ENCODE assay signal across 26 cellular contexts in genomic region chr1:16198444-16199156, GRCh38. TPM values are rescaled to one million over a fixed set of nuclear protein-coding genes. Genes with fewer than 3 reads are reported as not detected.
DNase-seq lines count a peak whose midpoint lies in the region; ATAC-seq and TF ChIP-seq lines count a peak whose summit lies in the region.
"Had no signal": no experiment of that assay in that cellular context is flagged by ENCODE, and none has a peak within 500 bp of the region (broad histone marks: within the 10 kb centered on the region; RNA-seq: fewer than 3 reads in every experiment).

No MANE protein-coding gene starts in this region.

- H3K79me1 ChIP-seq in neuronal stem cell (ENCODE audit: low read depth, low read length) = no peaks in the 10 kb centered on the region

- POLR2A ChIA-PET in CD4-positive, alpha-beta memory T cell (lab: Charles Lee; ENCODE audit: partially characterized antibody) = interaction anchor here (0.8 kb wide), 1 partner anchor 28 kb away, joined by 4 read pairs; no protein-coding TSS in a partner anchor
- POLR2A ChIA-PET in RWPE1 (lab: Yijun Ruan, JAX; ENCODE audit: low non-redundant PET) = no interaction called here

- no peak overlapping the region for H3K27ac ChIP-seq in CD4-positive, alpha-beta memory T cell (ENCODE audit: low read depth, low read length)
- H3K27ac ChIP-seq in RWPE1 (peak overlapping the region; percentile 44), neuronal stem cell (replicated peaks; ENCODE audit: low read length) (no peak overlapping the region)
- H3K27ac ChIP-seq: adrenal gland, C4-2B, heart left ventricle, lower lobe of right lung had no signal

- H2BK15ac ChIP-seq in neuronal stem cell (ENCODE audit: low read length) = no peak overlapping the region

- peak overlapping the region in 4 of 7 donors; percentile 5 to 88 (median 70) for H3K27ac Mint-ChIP-seq in CD4-positive, alpha-beta memory T cell
- H3K27ac Mint-ChIP-seq in activated naive CD8-positive, alpha-beta T cell treated with anti-CD3 and anti-CD28 coated beads, Interleukin-2, amount 50 U/mL, for 24 hours = peak overlapping the region; percentile 1

- H2BK5ac ChIP-seq in neuronal stem cell (ENCODE audit: low read length) = no peak overlapping the region

- peaks cover 17 to 31% of the 10 kb centered on the region in 2 donors for H3K36me3 Mint-ChIP-seq in CD4-positive, alpha-beta memory T cell
- no peaks in the 10 kb centered on the region for H3K36me3 Mint-ChIP-seq in activated naive CD8-positive, alpha-beta T cell treated with anti-CD3 and anti-CD28 coated beads, Interleukin-2, amount 50 U/mL, for 24 hours (ENCODE audit: low read depth)

- no peaks in the 10 kb centered on the region for H3K9me3 ChIP-seq in CD4-positive, alpha-beta memory T cell (ENCODE audit: control insufficient read depth in 1 of 2, low read length in 2 of 2)
- no peaks in the 10 kb centered on the region for H3K9me3 ChIP-seq in neuronal stem cell (replicated peaks in 1 of 2; ENCODE audit: control insufficient read depth in 2 of 2, insufficient read depth in 1 of 2, low read depth in 1 of 2, low read length in 2 of 2)
- H3K9me3 ChIP-seq: adrenal gland, heart left ventricle, lower lobe of right lung had no signal

- H3K4me2 ChIP-seq in neuronal stem cell (ENCODE audit: insufficient read depth, low read length, poor library complexity, severe bottlenecking) = no peak overlapping the region

- peaks cover 9% of the 10 kb centered on the region for H3K36me3 ChIP-seq in CD4-positive, alpha-beta memory T cell (ENCODE audit: insufficient read depth, low read length)
- peaks cover 0 to 2% of the 10 kb centered on the region in 2 donors for H3K36me3 ChIP-seq in neuronal stem cell (replicated peaks in 1 of 2; ENCODE audit: control insufficient read depth in 2 of 2, insufficient read depth in 2 of 2, low read length in 2 of 2)
- H3K36me3 ChIP-seq: adrenal gland had no signal

- no peak overlapping the region for H3K23ac ChIP-seq in neuronal stem cell (ENCODE audit: low read depth, low read length, poor library complexity)

- no peak overlapping the region for H2AK5ac ChIP-seq in neuronal stem cell (ENCODE audit: low read depth, low read length)

- intact Hi-C loops in CD4-positive, alpha-beta memory T cell (cut with micrococcal nuclease) = no loop called here

- no peak overlapping the region for H3K9ac ChIP-seq in neuronal stem cell (ENCODE audit: low read depth, low read length, poor library complexity)

- peaks cover 0 to 16% (median 5%) of the 10 kb centered on the region in 4 donors for H3K4me1 Mint-ChIP-seq in CD4-positive, alpha-beta memory T cell
- peaks cover 6% of the 10 kb centered on the region for H3K4me1 Mint-ChIP-seq in activated naive CD8-positive, alpha-beta T cell treated with anti-CD3 and anti-CD28 coated beads, Interleukin-2, amount 50 U/mL, for 24 hours

- no peak for DNase-seq in CD4-positive, alpha-beta memory T cell
- DNase-seq in RWPE1 (ENCODE audit: low spot score) (no peak), neuronal stem cell (ENCODE audit: low spot score) (no peak), 8988T (no peak), Kasumi-1 (lab: John Stamatoyannopoulos, UW) (no peak), NCI-H524 treated with DMSO at 0.1 percent for 48 hours (lab: John Stamatoyannopoulos, UW) (no peak)
- DNase-seq in activated naive CD8-positive, alpha-beta T cell treated with anti-CD3 and anti-CD28 coated beads, Interleukin-2, amount 50 U/mL, for 24 hours = no peak
- DNase-seq: activated effector memory CD4-positive, alpha-beta T cell treated with Interleukin-2 at 50 U/mL for 16 hours; adrenal gland; central memory CD4-positive, alpha-beta T cell; Karpas-422; lower lobe of right lung; NCI-H1417; NCI-H2029 treated with DMSO at 0.1 percent for 48 hours; NCI-H526; OCI-M1; stimulated activated CD4-positive, alpha-beta T cell treated with anti-CD3 and anti-CD28 coated beads, Interleukin-4, amount 100 ng/mL, for 24 hours; substantia nigra; T-helper 2 cell; trophoblast cell had no signal

- no peak overlapping the region for H3K4me3 ChIP-seq in CD4-positive, alpha-beta memory T cell (ENCODE audit: low read length in 2 of 2)
- peak overlapping the region in 1 of 2 donors; percentile 59 for H3K4me3 ChIP-seq in neuronal stem cell (ENCODE audit: low read length in 2 of 2)
- H3K4me3 ChIP-seq: adrenal gland, heart left ventricle, lower lobe of right lung, SK-N-MC had no signal

- no peak overlapping the region for H4K91ac ChIP-seq in neuronal stem cell (ENCODE audit: low read depth, low read length, poor library complexity)

- H3K4ac ChIP-seq in neuronal stem cell (ENCODE audit: low read length) = no peak overlapping the region

- H3K4me3 Mint-ChIP-seq in CD4-positive, alpha-beta memory T cell = no peak overlapping the region
- no peak overlapping the region for H3K4me3 Mint-ChIP-seq in activated naive CD8-positive, alpha-beta T cell treated with anti-CD3 and anti-CD28 coated beads, Interleukin-2, amount 50 U/mL, for 24 hours
- H3K4me3 Mint-ChIP-seq: natural killer cell treated with Interleukin-12 subunit alpha and Interleukin-12 subunit beta and Interleukin-15 and Interleukin-18, amount 100 ng/mL, for 72 hours had no signal

- H3K27me3 Mint-ChIP-seq in CD4-positive, alpha-beta memory T cell = no peaks in the 10 kb centered on the region
- H3K27me3 Mint-ChIP-seq in activated naive CD8-positive, alpha-beta T cell treated with anti-CD3 and anti-CD28 coated beads, Interleukin-2, amount 50 U/mL, for 24 hours = no peaks in the 10 kb centered on the region
- H3K27me3 Mint-ChIP-seq: natural killer cell treated with Interleukin-12 subunit alpha and Interleukin-12 subunit beta and Interleukin-15 and Interleukin-18, amount 100 ng/mL, for 72 hours had no signal

- CTCF ChIA-PET in CD4-positive, alpha-beta memory T cell (lab: Charles Lee; ENCODE audit: partially characterized antibody) = no interaction called here
- CTCF ChIA-PET in RWPE1 (lab: Yijun Ruan, JAX) = interaction anchor here (1.5 kb wide), 1 partner anchor 120 kb away, joined by 4 read pairs; no protein-coding TSS in a partner anchor

- peak overlapping the region; percentile 25 for H3K14ac ChIP-seq in neuronal stem cell (ENCODE audit: low read length)

- H3K18ac ChIP-seq in neuronal stem cell (ENCODE audit: low read length) = no peak overlapping the region

- peaks cover 0 to 2% (median 0%) of the 10 kb centered on the region in 8 donors for H3K9me3 Mint-ChIP-seq in CD4-positive, alpha-beta memory T cell
- no peaks in the 10 kb centered on the region for H3K9me3 Mint-ChIP-seq in activated naive CD8-positive, alpha-beta T cell treated with anti-CD3 and anti-CD28 coated beads, Interleukin-2, amount 50 U/mL, for 24 hours
- H3K9me3 Mint-ChIP-seq: natural killer cell treated with Interleukin-12 subunit alpha and Interleukin-12 subunit beta and Interleukin-15 and Interleukin-18, amount 100 ng/mL, for 72 hours had no signal

- no peak overlapping the region for H2BK12ac ChIP-seq in neuronal stem cell (ENCODE audit: low read length)

- no peak for TF ChIP-seq CTCF in RWPE1 (conservative IDR thresholded peaks at IDR 0.05; ENCODE audit: low read depth)

- no peak for ATAC-seq in activated naive CD8-positive, alpha-beta T cell treated with anti-CD3 and anti-CD28 coated beads, Interleukin-2, amount 50 U/mL, for 24 hours
- ATAC-seq: activated CD4-positive, CD25-positive, alpha-beta regulatory T cell treated with anti-CD3 and anti-CD28 coated beads, Interleukin-2, amount 50 U/mL, for 24 hours; heart left ventricle; HepG2; lower lobe of right lung had no signal

- H2BK120ac ChIP-seq in neuronal stem cell (ENCODE audit: low read depth, low read length) = no peak overlapping the region

- H2AFZ ChIP-seq in neuronal stem cell (ENCODE audit: low read length) = no peak overlapping the region

- H3K4me1 ChIP-seq in CD4-positive, alpha-beta memory T cell (ENCODE audit: insufficient read depth, low read length) = no peaks in the 10 kb centered on the region
- H3K4me1 ChIP-seq in neuronal stem cell (ENCODE audit: control insufficient read depth in 2 of 2, insufficient read depth in 1 of 2, low read depth in 1 of 2, low read length in 2 of 2) = no peaks in the 10 kb centered on the region
- H3K4me1 ChIP-seq: heart left ventricle, lower lobe of right lung had no signal

- no peaks in the 10 kb centered on the region for H3K27me3 ChIP-seq in CD4-positive, alpha-beta memory T cell (ENCODE audit: insufficient read depth, low read length)
- H3K27me3 ChIP-seq in neuronal stem cell (ENCODE audit: control insufficient read depth in 3 of 3, insufficient read depth in 3 of 3, low read depth in 1 of 3, low read length in 3 of 3) = no peaks in the 10 kb centered on the region
- H3K27me3 ChIP-seq: adrenal gland, heart left ventricle had no signal

- WGBS in neuronal stem cell (ENCODE audit: extremely low coverage in 2 of 2, insufficient read length in 2 of 2, insufficient replicate concordance in 1 of 2), 2 donors = no CpG with 5 or more reads among the region's 8 CpGs

- H4K8ac ChIP-seq in neuronal stem cell (ENCODE audit: low read depth, low read length) = no peak overlapping the region

RNA-seq across cellular contexts. Expression of gene ARHGEF19, which starts 13.9 kb away (rescaled TPM):
- total RNA-seq in CD4-positive, alpha-beta memory T cell = 10 to 100 TPM; 13.1 to 16.7 TPM
- 10 to 100 TPM in 1 of 2 donors, 1 to 10 TPM in 1; 7.6 to 11.2 TPM for polyA plus RNA-seq in CD4-positive, alpha-beta memory T cell
- polyA plus RNA-seq in neuronal stem cell (2013, experiment 1 of 2) = 14.7 TPM
- polyA plus RNA-seq in neuronal stem cell (2013, experiment 2 of 2) = 14.8 TPM

RNA-seq across cellular contexts. Expression of gene CPLANE2, which starts 38.4 kb away (rescaled TPM):
- total RNA-seq in CD4-positive, alpha-beta memory T cell = 10 to 100 TPM; 11.5 to 13.6 TPM
- polyA plus RNA-seq in CD4-positive, alpha-beta memory T cell = 1 to 10 TPM; 2.4 to 3.5 TPM
- 4.3 TPM for polyA plus RNA-seq in neuronal stem cell (2013, experiment 1 of 2)
- 5.2 TPM for polyA plus RNA-seq in neuronal stem cell (2013, experiment 2 of 2)

RNA-seq across cellular contexts. Expression of gene EPHA2, which starts 42.7 kb away (rescaled TPM):
- not detected for total RNA-seq in CD4-positive, alpha-beta memory T cell
- not detected for polyA plus RNA-seq in CD4-positive, alpha-beta memory T cell
- 74.6 TPM for polyA plus RNA-seq in neuronal stem cell (2013, experiment 1 of 2)
- polyA plus RNA-seq in neuronal stem cell (2013, experiment 2 of 2) = 73.7 TPM
- total RNA-seq: natural killer cell treated with Interleukin-12 subunit alpha and Interleukin-12 subunit beta and Interleukin-15 and Interleukin-18, amount 100 ng/mL, for 72 hours had no signal
